ENCODE assay signal across 8 cellular contexts in genomic region chr19:40599331-40600085, GRCh38. TPM values are rescaled to one million over a fixed set of nuclear protein-coding genes. Genes with fewer than 3 reads are reported as not detected.
DNase-seq lines count a peak whose midpoint lies in the region; ATAC-seq and TF ChIP-seq lines count a peak whose summit lies in the region.

No MANE protein-coding gene starts in this region.

- peaks cover 61% of the 10 kb centered on the region for H3K27me3 Mint-ChIP-seq in activated naive CD8-positive, alpha-beta T cell treated with anti-CD3 and anti-CD28 coated beads, Interleukin-2, amount 10 ng/mL, durations not matched to agents 7 days and 5 days

- H3K9me3 ChIP-seq in HUES6 (ENCODE audit: control insufficient read depth, insufficient read depth, low read depth, low read length) (no peaks in the 10 kb centered on the region), mucosa of descending colon (no peaks in the 10 kb centered on the region)

- H3K36me3 Mint-ChIP-seq in activated naive CD8-positive, alpha-beta T cell treated with anti-CD3 and anti-CD28 coated beads, Interleukin-2, amount 10 ng/mL, durations not matched to agents 7 days and 5 days, result no peaks in the 10 kb centered on the region

- no peak overlapping the region for H3K27ac ChIP-seq in HUES6 (ENCODE audit: low read depth, low read length)

- H3K36me3 ChIP-seq in HUES6 (ENCODE audit: control insufficient read depth, insufficient read depth, low read length) (no peaks in the 10 kb centered on the region), mucosa of descending colon (ENCODE audit: low read depth) (no peaks in the 10 kb centered on the region)

- POLR2A ChIA-PET in activated naive CD8-positive, alpha-beta T cell treated with anti-CD3 and anti-CD28 coated beads, Interleukin-2, amount 10 ng/mL, durations not matched to agents 7 days and 5 days (lab: Charles Lee), result no interaction called here

- peak overlapping the region; percentile 59 for H3K4me3 Mint-ChIP-seq in activated naive CD8-positive, alpha-beta T cell treated with anti-CD3 and anti-CD28 coated beads, Interleukin-2, amount 10 ng/mL, durations not matched to agents 7 days and 5 days

- no peaks in the 10 kb centered on the region for H3K9me3 Mint-ChIP-seq in activated naive CD8-positive, alpha-beta T cell treated with anti-CD3 and anti-CD28 coated beads, Interleukin-2, amount 10 ng/mL, durations not matched to agents 7 days and 5 days

- no peak overlapping the region for H3K4me3 ChIP-seq in AG10803 (ENCODE audit: low read length)
- peak overlapping the region; percentile 37; the same call in 1 of the 2 replicates for H3K4me3 ChIP-seq in HUES6 (ENCODE audit: low read depth, low read length)
- no peak overlapping the region for H3K4me3 ChIP-seq in mucosa of descending colon

- H3K27me3 ChIP-seq in HUES6 (ENCODE audit: control insufficient read depth, insufficient read depth, low read length), result peaks cover 67% of the 10 kb centered on the region

- no peak overlapping the region for H3K9ac ChIP-seq in HUES6 (ENCODE audit: low read length)

- H3K4me1 ChIP-seq in HUES6 (ENCODE audit: control insufficient read depth, insufficient read depth, low read length), result peaks cover 49% of the 10 kb centered on the region
- peaks cover 53% of the 10 kb centered on the region for H3K4me1 ChIP-seq in mucosa of descending colon (ENCODE audit: low read depth)

- intact Hi-C loops in mucosa of descending colon (cut with DNase I, micrococcal nuclease), result loop anchor here in 1 of 2 donors (10.0 kb wide), 1 partner anchor 55 kb away; no protein-coding TSS in a partner anchor

- TF ChIP-seq CTCF in AG10803 (conservative IDR thresholded peaks at IDR 0.05; ENCODE audit: low read length), result 0 out of 2 replicates have a peak, but pooled peaks have one; percentile 2
- no peak for TF ChIP-seq CTCF in mucosa of descending colon (IDR thresholded peaks at IDR 0.05)

- H3K27ac Mint-ChIP-seq in activated naive CD8-positive, alpha-beta T cell treated with anti-CD3 and anti-CD28 coated beads, Interleukin-2, amount 10 ng/mL, durations not matched to agents 7 days and 5 days, result no peak overlapping the region

- DNase-seq in AG10803 (ENCODE audit: low read depth) (no peak), mucosa of descending colon (peak in 2 of 3 donors; percentile 28 to 40)
- no peak for DNase-seq in activated naive CD8-positive, alpha-beta T cell treated with anti-CD3 and anti-CD28 coated beads, Interleukin-2, amount 10 ng/mL, durations not matched to agents 7 days and 5 days
- no peak for DNase-seq in effector CD4-positive, alpha-beta T cell

- peaks cover 42% of the 10 kb centered on the region for H3K4me1 Mint-ChIP-seq in activated naive CD8-positive, alpha-beta T cell treated with anti-CD3 and anti-CD28 coated beads, Interleukin-2, amount 10 ng/mL, durations not matched to agents 7 days and 5 days

- ATAC-seq in activated naive CD8-positive, alpha-beta T cell treated with anti-CD3 and anti-CD28 coated beads, Interleukin-2, amount 10 ng/mL, durations not matched to agents 7 days and 5 days (ENCODE audit: low read depth), result no peak
- ATAC-seq in mucosa of descending colon, result no peak
- ATAC-seq in GM21576 (IDR thresholded peaks at IDR 0.05; ENCODE audit: unreplicated experiment), result no peak
- no peak for ATAC-seq in GM21390 (IDR thresholded peaks at IDR 0.05; ENCODE audit: unreplicated experiment)
- ATAC-seq in HG03045 (IDR thresholded peaks at IDR 0.05; ENCODE audit: unreplicated experiment), result no peak

RNA-seq across cellular contexts. Expression of gene LTBP4, which starts 1.7 kb away (rescaled TPM):
- 10 to 100 TPM; 83.3 to 94.0 TPM for total RNA-seq in activated naive CD8-positive, alpha-beta T cell treated with anti-CD3 and anti-CD28 coated beads, Interleukin-2, amount 10 ng/mL, durations not matched to agents 7 days and 5 days
- 100 to 1,000 TPM; 141 to 244 (median 160) TPM for total RNA-seq in mucosa of descending colon

RNA-seq across cellular contexts. Expression of gene SHKBP1, which starts 22.8 kb away (rescaled TPM):
- total RNA-seq in activated naive CD8-positive, alpha-beta T cell treated with anti-CD3 and anti-CD28 coated beads, Interleukin-2, amount 10 ng/mL, durations not matched to agents 7 days and 5 days, result 100 to 1,000 TPM; 139 to 140 TPM
- total RNA-seq in mucosa of descending colon, result 10 to 100 TPM; 58.1 to 70.6 (median 62.2) TPM

Comparison
In these comparisons a context has a peak if more than half of its experiments do, and no peak if none do; other contexts are left out.
1. DNase-seq: peak in mucosa of descending colon (2 of 3); none in AG10803 (single experiment), activated naive CD8-positive, alpha-beta T cell treated with anti-CD3 and anti-CD28 coated beads, Interleukin-2, amount 10 ng/mL, durations not matched to agents 7 days and 5 days (single experiment) and effector CD4-positive, alpha-beta T cell (single experiment).